ENCODE assay signal across 17 cellular contexts in the genomic region with DNA sequence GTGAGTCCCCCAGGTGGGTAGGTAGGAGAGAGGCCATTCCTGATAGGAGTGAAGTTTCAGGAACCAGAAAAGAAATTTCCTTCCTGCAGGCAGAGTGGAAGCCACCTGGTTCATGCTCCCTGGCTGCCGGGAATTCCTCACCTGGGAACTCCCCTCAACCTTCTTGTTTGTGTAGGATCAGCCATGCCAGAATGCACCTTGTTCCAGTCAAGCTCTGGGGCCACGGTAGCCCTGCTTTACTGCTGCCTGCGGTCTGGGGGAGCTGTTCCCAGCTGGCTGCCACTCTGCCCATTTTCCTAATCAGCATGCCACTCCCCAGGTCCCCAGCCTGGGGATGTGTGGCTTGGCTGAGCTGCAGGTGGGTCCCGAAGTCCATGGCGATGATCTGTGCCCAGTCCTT. TPM values are rescaled to one million over a fixed set of nuclear protein-coding genes. Genes with fewer than 3 reads are reported as not detected.
A peak's percentile ranks its signal among the peaks of the same experiment; 100 is the strongest.
DNase-seq lines count a peak whose midpoint lies in the region; ATAC-seq and TF ChIP-seq lines count a peak whose summit lies in the region.
"Had no signal": no experiment of that assay in that cellular context is flagged by ENCODE, and none has a peak within 500 bp of the region (broad histone marks: within the 10 kb centered on the region; RNA-seq: fewer than 3 reads in every experiment).

No MANE protein-coding gene starts in this region.

- intact Hi-C loops in left ventricle myocardium inferior (cut with micrococcal nuclease) (no loop called here), left ventricle myocardium superior (cut with micrococcal nuclease) (no loop called here), right cardiac atrium (cut with DNase I) (no loop called here)

- H3K79me1 ChIP-seq in neuronal stem cell (ENCODE audit: low read depth, low read length), result no peaks in the 10 kb centered on the region

- H4K8ac ChIP-seq in neuronal stem cell (ENCODE audit: low read depth, low read length), result no peak overlapping the region

- H2AK5ac ChIP-seq in neuronal stem cell (ENCODE audit: low read depth, low read length), result no peak overlapping the region

- no peak overlapping the region for H4K91ac ChIP-seq in neuronal stem cell (ENCODE audit: low read depth, low read length, poor library complexity)

- H2BK120ac ChIP-seq in neuronal stem cell (ENCODE audit: low read depth, low read length), result no peak overlapping the region

- no peak overlapping the region for H3K4ac ChIP-seq in neuronal stem cell (ENCODE audit: low read length)

- H3K23ac ChIP-seq in neuronal stem cell (ENCODE audit: low read depth, low read length, poor library complexity), result no peak overlapping the region

- H3K36me3 ChIP-seq in left ventricle myocardium inferior (no peaks in the 10 kb centered on the region), neuronal stem cell (replicated peaks in 1 of 2; ENCODE audit: control insufficient read depth in 2 of 2, insufficient read depth in 2 of 2, low read length in 2 of 2) (no peaks in the 10 kb centered on the region), BE2C (no peaks in the 10 kb centered on the region)
- H3K36me3 ChIP-seq: brain microvascular endothelial cell, neural progenitor cell, Peyer's patch, thoracic aorta had no signal

- no peak overlapping the region for H3K9ac ChIP-seq in neuronal stem cell (ENCODE audit: low read depth, low read length, poor library complexity)
- H3K9ac ChIP-seq: neural progenitor cell had no signal

- H3K27ac ChIP-seq in left ventricle myocardium inferior (replicated peaks), result peak overlapping the region; percentile 81
- peak overlapping the region; percentile 21 for H3K27ac ChIP-seq in right cardiac atrium (ENCODE audit: low read length)
- no peak overlapping the region for H3K27ac ChIP-seq in neuronal stem cell (replicated peaks; ENCODE audit: low read length)
- H3K27ac ChIP-seq: brain microvascular endothelial cell, neural progenitor cell, Peyer's patch had no signal

- H3K27me3 ChIP-seq in left ventricle myocardium inferior (ENCODE audit: low read depth) (no peaks in the 10 kb centered on the region), right cardiac atrium (ENCODE audit: control insufficient read depth, insufficient read depth) (no peaks in the 10 kb centered on the region), neuronal stem cell (ENCODE audit: control insufficient read depth in 3 of 3, insufficient read depth in 3 of 3, low read depth in 1 of 3, low read length in 3 of 3) (peaks cover 0 to 69% (median 0%) of the 10 kb centered on the region in 3 experiments), BE2C (no peaks in the 10 kb centered on the region)
- H3K27me3 ChIP-seq: brain microvascular endothelial cell, Peyer's patch had no signal

- H3K4me1 ChIP-seq in left ventricle myocardium inferior (peaks cover 64% of the 10 kb centered on the region), right cardiac atrium (ENCODE audit: control insufficient read depth, insufficient read depth, low read length) (peaks cover 32% of the 10 kb centered on the region), neuronal stem cell (ENCODE audit: control insufficient read depth in 2 of 2, insufficient read depth in 1 of 2, low read depth in 1 of 2, low read length in 2 of 2) (peaks cover 5 to 11% of the 10 kb centered on the region in 2 donors), BE2C (no peaks in the 10 kb centered on the region)
- H3K4me1 ChIP-seq: neural progenitor cell had no signal

- no peak overlapping the region for H2BK12ac ChIP-seq in neuronal stem cell (ENCODE audit: low read length)

- H2AFZ ChIP-seq in neuronal stem cell (ENCODE audit: low read length), result no peak overlapping the region
- H2AFZ ChIP-seq: neural progenitor cell had no signal

- H3K4me3 ChIP-seq in left ventricle myocardium inferior (no peak overlapping the region), right cardiac atrium (ENCODE audit: low read length) (no peak overlapping the region), neuronal stem cell (ENCODE audit: low read length in 2 of 2) (no peak overlapping the region), BE2C (ENCODE audit: low read depth, low read length) (no peak overlapping the region)
- H3K4me3 ChIP-seq: neural progenitor cell, Peyer's patch, thoracic aorta had no signal

- H2BK5ac ChIP-seq in neuronal stem cell (ENCODE audit: low read length), result peak overlapping the region; percentile 43

- H2BK15ac ChIP-seq in neuronal stem cell (ENCODE audit: low read length), result no peak overlapping the region

- TF ChIP-seq CTCF in left ventricle myocardium inferior (IDR thresholded peaks at IDR 0.05; ENCODE audit: borderline replicate concordance) (no peak), BE2C (IDR thresholded peaks at IDR 0.05; ENCODE audit: low read depth, low read length) (no peak)

- 73% methylated on average over 5 of the region's 5 CpGs for WGBS in right cardiac atrium
- WGBS in neuronal stem cell (ENCODE audit: extremely low coverage in 2 of 2, insufficient read length in 2 of 2, insufficient replicate concordance in 1 of 2), 2 donors, result no CpG with 5 or more reads among the region's 5 CpGs

- no peak overlapping the region for H3K14ac ChIP-seq in neuronal stem cell (ENCODE audit: low read length)

- H3K18ac ChIP-seq in neuronal stem cell (ENCODE audit: low read length), result no peak overlapping the region

- no peak overlapping the region for H3K4me2 ChIP-seq in neuronal stem cell (ENCODE audit: insufficient read depth, low read length, poor library complexity, severe bottlenecking)
- H3K4me2 ChIP-seq: neural progenitor cell had no signal

- H3K9me3 ChIP-seq in left ventricle myocardium inferior (replicated peaks), result no peaks in the 10 kb centered on the region
- no peaks in the 10 kb centered on the region for H3K9me3 ChIP-seq in right cardiac atrium (ENCODE audit: control insufficient read depth, low read length)
- H3K9me3 ChIP-seq in neuronal stem cell (replicated peaks in 1 of 2; ENCODE audit: control insufficient read depth in 2 of 2, insufficient read depth in 1 of 2, low read depth in 1 of 2, low read length in 2 of 2), result peaks cover 0 to 2% of the 10 kb centered on the region in 2 donors
- no peaks in the 10 kb centered on the region for H3K9me3 ChIP-seq in BE2C
- H3K9me3 ChIP-seq: Peyer's patch, thoracic aorta had no signal

- ATAC-seq in left ventricle myocardium superior (no peak), right cardiac atrium (no peak), HG02588 (IDR thresholded peaks at IDR 0.05; ENCODE audit: unreplicated experiment) (no peak)

- DNase-seq in left ventricle myocardium inferior (no peak), left ventricle myocardium superior (no peak), right cardiac atrium (no peak), neuronal stem cell (ENCODE audit: low spot score) (no peak), BE2C (no peak), NCI-H510A (lab: John Stamatoyannopoulos, UW) (no peak)
- DNase-seq in central memory CD4-positive, alpha-beta T cell, result no peak
- DNase-seq: activated CD4-positive, alpha-beta T cell treated with anti-CD3 and anti-CD28 coated beads, Interleukin-2, amount 50 U/mL, for 1 hour; activated T-cell treated with anti-CD3 and anti-CD28 coated beads, Interleukin-2, amount 50 U/mL, for 1 hour; brain microvascular endothelial cell; CD4-positive, alpha-beta memory T cell; effector memory CD4-positive, alpha-beta T cell; NCI-H2029 had no signal

RNA-seq across cellular contexts. Expression of a gene that starts 18.7 kb away (rescaled TPM):
- total RNA-seq in left ventricle myocardium inferior (37.1 TPM), left ventricle myocardium superior (42.5 TPM), right cardiac atrium (100 to 1,000 TPM in 1 of 4 donors, 10 to 100 TPM in 3; 44.0 to 137 (median 58.3) TPM)
- polyA plus RNA-seq in right cardiac atrium, result 24.7 TPM
- 13.2 TPM for polyA plus RNA-seq in neuronal stem cell (2013, experiment 1 of 2)
- polyA plus RNA-seq in neuronal stem cell (2013, experiment 2 of 2), result 13.0 TPM
- 2.6 TPM for polyA plus RNA-seq in BE2C (2012; ENCODE audit: insufficient read depth, insufficient read length, low read depth)

RNA-seq across cellular contexts. Expression of a gene that starts 54.1 kb away (rescaled TPM):
- total RNA-seq in left ventricle myocardium inferior, result not detected
- total RNA-seq in left ventricle myocardium superior, result not detected
- not detected for total RNA-seq in right cardiac atrium
- not detected for polyA plus RNA-seq in right cardiac atrium
- polyA plus RNA-seq in neuronal stem cell (2013, experiment 1 of 2), result not detected
- polyA plus RNA-seq in neuronal stem cell (2013, experiment 2 of 2), result not detected
- not detected for polyA plus RNA-seq in BE2C (2012; ENCODE audit: insufficient read depth, insufficient read length, low read depth)
- total RNA-seq: CD4-positive, alpha-beta memory T cell; thoracic aorta had no signal
- polyA plus RNA-seq: CD4-positive, alpha-beta memory T cell had no signal
